ENCODE assay signal across 9 cellular contexts in genomic region chr10:33211123-33211878, GRCh38.
DNase-seq lines count a peak whose midpoint lies in the region; ATAC-seq lines count a peak whose summit lies in the region.
"Had no signal": no experiment of that assay in that cellular context is flagged by ENCODE, and none has a peak within 500 bp of the region (broad histone marks: within the 10 kb centered on the region; RNA-seq: fewer than 3 reads in every experiment).

No MANE protein-coding gene starts in this region.

- H3K4me1 Mint-ChIP-seq in activated T-cell treated with anti-CD3 and anti-CD28 coated beads, Interleukin-2, amount 50 U/mL, for 72 hours (ENCODE audit: low read depth), result peaks cover 38% of the 10 kb centered on the region
- peaks cover 28% of the 10 kb centered on the region for H3K4me1 Mint-ChIP-seq in stimulated activated naive CD8-positive, alpha-beta T cell treated with anti-CD3 and anti-CD28 coated beads, Interleukin-15, amount 100 ng/mL, for 72 hours

- no peaks in the 10 kb centered on the region for H3K36me3 Mint-ChIP-seq in activated T-cell treated with anti-CD3 and anti-CD28 coated beads, Interleukin-2, amount 50 U/mL, for 72 hours (ENCODE audit: insufficient read depth in 2 of 2)

- ATAC-seq in activated T-cell treated with anti-CD3 and anti-CD28 coated beads, Interleukin-2, amount 50 U/mL, for 72 hours (replicated peaks in 1 of 2), result peak; percentile 61
- ATAC-seq in left ventricle myocardium superior, result peak; percentile 77
- ATAC-seq in stimulated activated naive CD8-positive, alpha-beta T cell treated with anti-CD3 and anti-CD28 coated beads, Interleukin-15, amount 100 ng/mL, for 72 hours, result peak; percentile 73
- no peak for ATAC-seq in GM21515 (IDR thresholded peaks at IDR 0.05; ENCODE audit: unreplicated experiment)
- ATAC-seq in HG03469 (IDR thresholded peaks at IDR 0.05; ENCODE audit: unreplicated experiment), result no peak

- peak overlapping the region; percentile 72 to 80 for H3K4me3 Mint-ChIP-seq in activated T-cell treated with anti-CD3 and anti-CD28 coated beads, Interleukin-2, amount 50 U/mL, for 72 hours
- H3K4me3 Mint-ChIP-seq in stimulated activated naive CD8-positive, alpha-beta T cell treated with anti-CD3 and anti-CD28 coated beads, Interleukin-15, amount 100 ng/mL, for 72 hours, result peak overlapping the region; percentile 40 to 67

- peaks cover 2 to 4% of the 10 kb centered on the region in 2 donors for H3K9me3 Mint-ChIP-seq in activated T-cell treated with anti-CD3 and anti-CD28 coated beads, Interleukin-2, amount 50 U/mL, for 72 hours
- H3K9me3 Mint-ChIP-seq in stimulated activated naive CD8-positive, alpha-beta T cell treated with anti-CD3 and anti-CD28 coated beads, Interleukin-15, amount 100 ng/mL, for 72 hours, result peaks cover 0 to 10% of the 10 kb centered on the region in 2 donors

- peak overlapping the region; percentile 92 for H3K27ac Mint-ChIP-seq in activated T-cell treated with anti-CD3 and anti-CD28 coated beads, Interleukin-2, amount 50 U/mL, for 72 hours
- peak overlapping the region in 1 of 2 donors; percentile 75 for H3K27ac Mint-ChIP-seq in stimulated activated naive CD8-positive, alpha-beta T cell treated with anti-CD3 and anti-CD28 coated beads, Interleukin-15, amount 100 ng/mL, for 72 hours

- intact Hi-C loops in left ventricle myocardium superior (cut with micrococcal nuclease), result no loop called here

- DNase-seq in DMS53 (lab: John Stamatoyannopoulos, UW), result peak; percentile 14
- DNase-seq in DMS53 treated with DMSO at 0.1 percent for 48 hours (lab: John Stamatoyannopoulos, UW; ENCODE audit: unreplicated experiment), result no peak
- no peak for DNase-seq in activated T-cell treated with anti-CD3 and anti-CD28 coated beads, Interleukin-2, amount 50 U/mL, for 72 hours
- peak; percentile 76 for DNase-seq in left ventricle myocardium superior
- DNase-seq in stimulated activated naive CD8-positive, alpha-beta T cell treated with anti-CD3 and anti-CD28 coated beads, Interleukin-15, amount 100 ng/mL, for 72 hours, result no peak
- DNase-seq in NCI-H1048 (lab: John Stamatoyannopoulos, UW), result no peak
- DNase-seq: effector memory CD4-positive, alpha-beta T cell had no signal

- H3K27me3 Mint-ChIP-seq in activated T-cell treated with anti-CD3 and anti-CD28 coated beads, Interleukin-2, amount 50 U/mL, for 72 hours (ENCODE audit: low read depth), result no peaks in the 10 kb centered on the region
- no peaks in the 10 kb centered on the region for H3K27me3 Mint-ChIP-seq in stimulated activated naive CD8-positive, alpha-beta T cell treated with anti-CD3 and anti-CD28 coated beads, Interleukin-15, amount 100 ng/mL, for 72 hours

Comparison
In these comparisons a context has a peak if more than half of its experiments do, and no peak if none do; other contexts are left out.
1. DNase-seq: peak in DMS53 (single experiment) and left ventricle myocardium superior (single experiment); none in DMS53 treated with DMSO at 0.1 percent for 48 hours (single experiment), activated T-cell treated with anti-CD3 and anti-CD28 coated beads, Interleukin-2, amount 50 U/mL, for 72 hours (0 of 2), stimulated activated naive CD8-positive, alpha-beta T cell treated with anti-CD3 and anti-CD28 coated beads, Interleukin-15, amount 100 ng/mL, for 72 hours (0 of 2) and NCI-H1048 (single experiment).
2. ATAC-seq: peak in activated T-cell treated with anti-CD3 and anti-CD28 coated beads, Interleukin-2, amount 50 U/mL, for 72 hours (2 of 2), left ventricle myocardium superior (single experiment) and stimulated activated naive CD8-positive, alpha-beta T cell treated with anti-CD3 and anti-CD28 coated beads, Interleukin-15, amount 100 ng/mL, for 72 hours (single experiment); none in GM21515 (single experiment) and HG03469 (single experiment).